14 cellular contexts compared by ENCODE assay signal in genomic region chr14:71524321-71524982, GRCh38.
DNase-seq lines count a peak whose midpoint lies in the region; ATAC-seq and TF ChIP-seq lines count a peak whose summit lies in the region.
"Had no signal": no experiment of that assay in that cellular context is flagged by ENCODE, and none has a peak within 500 bp of the region (broad histone marks: within the 10 kb centered on the region; RNA-seq: fewer than 3 reads in every experiment).

No MANE protein-coding gene starts in this region.

- POLR2A ChIA-PET in CD4-positive, alpha-beta T cell (lab: Charles Lee): no interaction called here

- intact Hi-C loops in upper lobe of right lung (cut with DNase I): no loop called here
- intact Hi-C loops in CD4-positive, alpha-beta T cell (cut with DNase I, micrococcal nuclease): no loop called here

- H3K27me3 ChIP-seq in upper lobe of right lung: no peaks in the 10 kb centered on the region
- H3K27me3 ChIP-seq in CD4-positive, alpha-beta T cell (ENCODE audit: control insufficient read depth, insufficient read depth, low read length): no peaks in the 10 kb centered on the region
- H3K27me3 ChIP-seq: BLaER1 had no signal

- peak overlapping the region; percentile 22 for H3K4me3 ChIP-seq in GM08714 (ENCODE audit: low read length)
- H3K4me3 ChIP-seq in upper lobe of right lung: no peak overlapping the region
- H3K4me3 ChIP-seq: BLaER1 had no signal

- CTCF ChIA-PET in CD4-positive, alpha-beta T cell (lab: Charles Lee): interaction anchor here (0.8 kb wide), 1 partner anchor 9 kb away, joined by 3 read pairs; no protein-coding TSS in a partner anchor

- DNase-seq in NAMALWA (ENCODE audit: low spot score): peak; percentile 1
- no peak for DNase-seq in upper lobe of right lung
- no peak for DNase-seq in stimulated activated CD4-positive, alpha-beta T cell treated with anti-CD3 and anti-CD28 coated beads, Interleukin-12 subunit alpha, Interleukin-12 subunit beta, amount 100 ng/mL, for 4 hours
- DNase-seq in CD4-positive, alpha-beta T cell: no peak
- DNase-seq: activated naive CD8-positive, alpha-beta T cell treated with anti-CD3 and anti-CD28 coated beads, Interleukin-2, amount 50 U/mL, for 24 hours; NCI-H446; nucleus accumbens; stimulated activated naive CD4-positive, alpha-beta T cell had no signal

- no peaks in the 10 kb centered on the region for H3K9me3 Mint-ChIP-seq in CD4-positive, alpha-beta T cell
- H3K9me3 Mint-ChIP-seq: activated naive CD8-positive, alpha-beta T cell treated with anti-CD3 and anti-CD28 coated beads, Interleukin-2, amount 50 U/mL, for 24 hours had no signal

- no peaks in the 10 kb centered on the region for H3K27me3 Mint-ChIP-seq in CD4-positive, alpha-beta T cell
- H3K27me3 Mint-ChIP-seq: activated naive CD8-positive, alpha-beta T cell treated with anti-CD3 and anti-CD28 coated beads, Interleukin-2, amount 50 U/mL, for 24 hours had no signal

- no peak overlapping the region for H3K4me3 Mint-ChIP-seq in CD4-positive, alpha-beta T cell
- H3K4me3 Mint-ChIP-seq: activated naive CD8-positive, alpha-beta T cell treated with anti-CD3 and anti-CD28 coated beads, Interleukin-2, amount 50 U/mL, for 24 hours had no signal

- no peaks in the 10 kb centered on the region for H3K4me1 ChIP-seq in upper lobe of right lung
- H3K4me1 ChIP-seq: BLaER1 had no signal

- peaks cover 15% of the 10 kb centered on the region for H3K36me3 Mint-ChIP-seq in CD4-positive, alpha-beta T cell (ENCODE audit: low read depth)

- H3K36me3 ChIP-seq in upper lobe of right lung: no peaks in the 10 kb centered on the region

- peak; percentile 50 for ATAC-seq in GM19043 (IDR thresholded peaks at IDR 0.05; ENCODE audit: low read depth, unreplicated experiment)
- peak; percentile 37 for ATAC-seq in HG02763 (IDR thresholded peaks at IDR 0.05; ENCODE audit: unreplicated experiment)
- no peak for ATAC-seq in upper lobe of right lung
- no peak for ATAC-seq in CD4-positive, alpha-beta T cell (ENCODE audit: poor library complexity)
- ATAC-seq in GM18861 (IDR thresholded peaks at IDR 0.05; ENCODE audit: unreplicated experiment): no peak
- ATAC-seq: left lobe of liver had no signal

- no peak overlapping the region for H3K27ac ChIP-seq in upper lobe of right lung
- H3K27ac ChIP-seq in CD4-positive, alpha-beta T cell (ENCODE audit: low read depth, low read length): no peak overlapping the region
- H3K27ac ChIP-seq: BLaER1 had no signal

- TF ChIP-seq CTCF in upper lobe of right lung (IDR thresholded peaks at IDR 0.05): no peak
- TF ChIP-seq CTCF in CD4-positive, alpha-beta T cell (IDR thresholded peaks at IDR 0.05): no peak

- peaks cover 11% of the 10 kb centered on the region for H3K4me1 Mint-ChIP-seq in CD4-positive, alpha-beta T cell (ENCODE audit: low read depth)

- no peaks in the 10 kb centered on the region for H3K9me3 ChIP-seq in upper lobe of right lung
- no peaks in the 10 kb centered on the region for H3K9me3 ChIP-seq in CD4-positive, alpha-beta T cell (ENCODE audit: control insufficient read depth, low read length)
- H3K9me3 ChIP-seq: BLaER1 had no signal

- no peak overlapping the region for H3K27ac Mint-ChIP-seq in CD4-positive, alpha-beta T cell
- H3K27ac Mint-ChIP-seq: activated naive CD8-positive, alpha-beta T cell treated with anti-CD3 and anti-CD28 coated beads, Interleukin-2, amount 50 U/mL, for 24 hours had no signal

Comparison
In these comparisons a context has a peak if more than half of its experiments do, and no peak if none do; other contexts are left out.
1. ATAC-seq: peak in GM19043 (single experiment) and HG02763 (single experiment); none in upper lobe of right lung (single experiment), CD4-positive, alpha-beta T cell (single experiment) and GM18861 (single experiment).